In the genomic region with DNA sequence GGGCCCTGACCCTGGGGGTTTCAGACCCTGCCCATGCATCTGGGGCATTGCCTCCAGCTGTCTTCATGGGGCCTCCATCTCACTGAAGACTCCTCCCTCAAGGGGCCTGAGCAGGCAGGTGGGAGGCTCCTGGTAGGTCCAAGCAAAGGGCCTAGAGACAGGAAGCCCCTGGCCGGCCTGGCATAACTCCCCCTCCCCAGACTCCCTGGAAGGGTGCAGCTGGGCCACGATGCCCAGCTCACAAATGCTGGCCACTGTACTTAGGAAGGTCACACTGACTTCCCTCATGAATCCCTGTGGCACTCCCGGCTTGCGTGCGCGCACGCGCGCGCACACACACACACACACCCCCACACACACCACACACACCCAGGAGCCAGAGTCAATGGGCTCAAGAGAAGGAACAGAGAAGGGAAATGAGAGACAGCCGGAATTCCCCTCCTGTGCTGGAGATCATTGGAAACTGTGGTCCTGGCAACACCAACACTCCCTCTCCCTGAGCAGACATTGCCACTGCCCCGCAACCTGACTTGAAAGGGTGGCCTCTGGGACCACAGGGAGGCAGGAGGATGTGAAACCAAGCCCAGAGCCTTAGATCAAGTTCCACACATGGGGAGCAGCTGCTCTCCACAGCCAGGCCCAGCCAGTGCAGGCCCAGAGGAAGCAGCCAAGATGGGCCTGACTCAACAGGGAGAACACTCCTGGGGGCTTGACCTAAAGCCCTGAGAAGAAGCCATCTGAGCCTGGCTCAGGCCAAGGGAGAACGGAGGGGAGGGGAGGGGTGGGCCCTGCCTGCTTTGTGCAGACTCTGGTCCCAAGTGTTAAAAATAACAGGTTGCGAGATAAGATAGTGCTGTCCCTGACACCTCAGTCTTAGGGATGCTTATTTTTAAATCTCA, we compare ENCODE assay signal across 10 cellular contexts.
DNase-seq lines count a peak whose midpoint lies in the region; ATAC-seq and TF ChIP-seq lines count a peak whose summit lies in the region.
"Had no signal": no experiment of that assay in that cellular context is flagged by ENCODE, and none has a peak within 500 bp of the region (broad histone marks: within the 10 kb centered on the region; RNA-seq: fewer than 3 reads in every experiment).

No MANE protein-coding gene starts in this region.

- no peaks in the 10 kb centered on the region for H3K4me1 ChIP-seq in vagina
- H3K4me1 ChIP-seq: ascending aorta had no signal

- H3K27me3 Mint-ChIP-seq in activated T-cell treated with anti-CD3 and anti-CD28 coated beads, Interleukin-2, amount 50 U/mL, for 4 hours (ENCODE audit: low read depth): peaks cover 2% of the 10 kb centered on the region

- peak; percentile 3 to 4 for DNase-seq in activated T-cell treated with anti-CD3 and anti-CD28 coated beads, Interleukin-2, amount 50 U/mL, for 48 hours
- no peak for DNase-seq in activated T-cell treated with anti-CD3 and anti-CD28 coated beads, Interleukin-2, amount 50 U/mL, for 4 hours
- peak; percentile 53 for DNase-seq in Right ventricle myocardium inferior (ENCODE audit: missing footprints)
- peak; percentile 78 to 79 for DNase-seq in vagina (ENCODE audit: extremely low spot score in 2 of 2)
- no peak for DNase-seq in effector CD8-positive, alpha-beta T cell (lab: John Stamatoyannopoulos, UW)
- no peak for DNase-seq in NCI-H2029 treated with DMSO at 0.1 percent for 48 hours (lab: John Stamatoyannopoulos, UW)
- DNase-seq in stimulated activated CD4-positive, alpha-beta T cell treated with anti-CD3 and anti-CD28 coated beads, Interleukin-2, amount 100 ng/mL, for 48 hours: no peak

- TF ChIP-seq CTCF in vagina (IDR thresholded peaks at IDR 0.05): no peak

- intact Hi-C loops in Right ventricle myocardium inferior (cut with DNase I) (loop anchor here (1.0 to 2.0 kb wide), 3 partner anchors 37 to 65 kb away; no protein-coding TSS in a partner anchor), vagina (cut with DNase I) (no loop called here)

- no peaks in the 10 kb centered on the region for H3K9me3 ChIP-seq in vagina
- H3K9me3 ChIP-seq: ascending aorta had no signal

- no peaks in the 10 kb centered on the region for H3K4me1 Mint-ChIP-seq in activated T-cell treated with anti-CD3 and anti-CD28 coated beads, Interleukin-2, amount 50 U/mL, for 4 hours (ENCODE audit: low read depth)

- no peaks in the 10 kb centered on the region for H3K36me3 ChIP-seq in vagina
- H3K36me3 ChIP-seq: ascending aorta had no signal

- no peaks in the 10 kb centered on the region for H3K9me3 Mint-ChIP-seq in activated T-cell treated with anti-CD3 and anti-CD28 coated beads, Interleukin-2, amount 50 U/mL, for 4 hours

- H3K4me3 ChIP-seq in vagina: no peak overlapping the region
- H3K4me3 ChIP-seq: ascending aorta, smooth muscle cell had no signal

- no peaks in the 10 kb centered on the region for H3K36me3 Mint-ChIP-seq in activated T-cell treated with anti-CD3 and anti-CD28 coated beads, Interleukin-2, amount 50 U/mL, for 4 hours (ENCODE audit: insufficient read depth)

- H3K4me3 Mint-ChIP-seq in activated T-cell treated with anti-CD3 and anti-CD28 coated beads, Interleukin-2, amount 50 U/mL, for 4 hours: no peak overlapping the region

- no peak for TF ChIP-seq POLR2A in vagina (IDR thresholded peaks at IDR 0.05)

- no peak overlapping the region for H3K27ac ChIP-seq in vagina
- H3K27ac ChIP-seq: ascending aorta had no signal

- no peaks in the 10 kb centered on the region for H3K27me3 ChIP-seq in vagina
- H3K27me3 ChIP-seq: ascending aorta had no signal

- ATAC-seq in activated T-cell treated with anti-CD3 and anti-CD28 coated beads, Interleukin-2, amount 50 U/mL, for 4 hours: no peak
- ATAC-seq in HG03460 (IDR thresholded peaks at IDR 0.05; ENCODE audit: unreplicated experiment): peak; percentile 44
- peak; percentile 82 for ATAC-seq in Right ventricle myocardium inferior

Comparison
In these comparisons a context has a peak if more than half of its experiments do, and no peak if none do; other contexts are left out.
1. DNase-seq: peak in activated T-cell treated with anti-CD3 and anti-CD28 coated beads, Interleukin-2, amount 50 U/mL, for 48 hours (2 of 2), Right ventricle myocardium inferior (single experiment) and vagina (2 of 2); none in activated T-cell treated with anti-CD3 and anti-CD28 coated beads, Interleukin-2, amount 50 U/mL, for 4 hours (single experiment), effector CD8-positive, alpha-beta T cell (single experiment), NCI-H2029 treated with DMSO at 0.1 percent for 48 hours (single experiment) and stimulated activated CD4-positive, alpha-beta T cell treated with anti-CD3 and anti-CD28 coated beads, Interleukin-2, amount 100 ng/mL, for 48 hours (0 of 2).
2. ATAC-seq: peak in HG03460 (single experiment) and Right ventricle myocardium inferior (single experiment); none in activated T-cell treated with anti-CD3 and anti-CD28 coated beads, Interleukin-2, amount 50 U/mL, for 4 hours (0 of 2).